ENCODE assay signal across 11 cellular contexts in the genomic region with DNA sequence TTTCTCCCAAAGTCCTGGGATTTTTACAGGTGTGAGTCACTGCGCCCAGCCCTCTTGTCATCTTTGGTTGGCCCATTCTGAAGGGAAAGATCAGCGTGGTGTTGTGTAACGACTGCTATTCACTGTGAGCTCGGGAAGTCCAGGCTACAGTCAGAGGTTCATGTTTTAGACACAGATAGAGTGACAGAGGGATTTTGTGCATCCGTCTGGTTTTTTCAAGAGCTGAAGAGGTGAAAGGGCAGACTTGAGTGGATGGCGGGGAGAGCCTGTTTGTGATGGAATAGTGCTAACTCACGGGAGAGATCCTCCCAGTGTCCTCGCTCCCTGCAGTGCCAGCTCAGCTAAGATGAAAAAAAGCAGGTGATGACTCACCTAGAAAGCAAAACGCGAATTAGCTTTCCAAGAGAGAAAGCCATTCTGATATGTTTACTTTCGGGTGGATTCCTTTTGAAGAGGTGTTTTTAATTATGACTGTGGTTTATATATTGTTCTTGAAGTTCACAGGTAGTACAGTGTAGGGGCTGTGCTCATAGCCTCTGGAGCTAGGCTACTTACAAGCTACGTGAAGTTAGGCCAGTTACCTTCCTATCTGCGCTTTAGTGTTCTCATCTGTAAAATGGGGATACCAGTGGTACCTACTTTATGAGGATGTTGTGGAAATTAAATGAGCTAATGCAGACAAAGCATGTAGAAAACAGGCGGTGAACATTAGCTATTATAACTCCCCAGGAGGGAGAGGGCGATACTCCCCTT.
DNase-seq lines count a peak whose midpoint lies in the region; ATAC-seq and TF ChIP-seq lines count a peak whose summit lies in the region.
"Had no signal": no experiment of that assay in that cellular context is flagged by ENCODE, and none has a peak within 500 bp of the region (broad histone marks: within the 10 kb centered on the region; RNA-seq: fewer than 3 reads in every experiment).

No MANE protein-coding gene starts in this region.

- intact Hi-C loops in gastrocnemius medialis (cut with DNase I; ENCODE audit: low total_unique reads) = no loop called here

- no peaks in the 10 kb centered on the region for H3K4me1 ChIP-seq in gastrocnemius medialis
- H3K4me1 ChIP-seq: parathyroid adenoma had no signal

- no peak overlapping the region for H3K27ac Mint-ChIP-seq in activated naive CD8-positive, alpha-beta T cell treated with anti-CD3 and anti-CD28 coated beads for 36 hours
- H3K27ac Mint-ChIP-seq: CD4-positive, CD25-positive, alpha-beta regulatory T cell had no signal

- no peak for ATAC-seq in gastrocnemius medialis

- in situ Hi-C loops in gastrocnemius medialis (cut with MboI; ENCODE audit: low sequenced_read_pairs in 4 of 4) = no loop called here

- no peaks in the 10 kb centered on the region for H3K4me1 Mint-ChIP-seq in activated naive CD8-positive, alpha-beta T cell treated with anti-CD3 and anti-CD28 coated beads for 36 hours
- H3K4me1 Mint-ChIP-seq: CD4-positive, CD25-positive, alpha-beta regulatory T cell had no signal

- H3K36me3 Mint-ChIP-seq in activated naive CD8-positive, alpha-beta T cell treated with anti-CD3 and anti-CD28 coated beads for 36 hours = no peaks in the 10 kb centered on the region
- H3K36me3 Mint-ChIP-seq: CD4-positive, CD25-positive, alpha-beta regulatory T cell; stimulated activated naive B cell treated with anti-CD40 and anti-IgM and Interleukin-4, amounts not matched to agents 10 μg/mL and 1 μg/mL and 100 μg/mL, for 72 hours had no signal

- TF ChIP-seq POLR2A in gastrocnemius medialis (IDR thresholded peaks at IDR 0.05) = no peak

- peak; percentile 54 for DNase-seq in AG20443 (ENCODE audit: low spot score)
- DNase-seq in RPMI7951 (ENCODE audit: low read depth) = peak; percentile 78
- DNase-seq in fibroblast of villous mesenchyme (ENCODE audit: low read depth) = peak; percentile 45
- no peak for DNase-seq in OCI-M1 (lab: John Stamatoyannopoulos, UW)
- no peak for DNase-seq in gastrocnemius medialis
- no peak for DNase-seq in occipital lobe (lab: John Stamatoyannopoulos, UW)
- no peak for DNase-seq in activated naive CD8-positive, alpha-beta T cell treated with anti-CD3 and anti-CD28 coated beads for 36 hours
- DNase-seq: CD4-positive, CD25-positive, alpha-beta regulatory T cell; stimulated activated naive B cell treated with anti-CD40 and anti-IgM and Interleukin-4, amounts not matched to agents 10 μg/mL and 1 μg/mL and 100 μg/mL, for 72 hours had no signal

- no peak for TF ChIP-seq RAD21 in Ishikawa (IDR thresholded peaks at IDR 0.05; ENCODE audit: low read depth)

- no peaks in the 10 kb centered on the region for H3K9me3 ChIP-seq in gastrocnemius medialis

- H3K27ac ChIP-seq in gastrocnemius medialis = no peak overlapping the region
- H3K27ac ChIP-seq: parathyroid adenoma had no signal

- no peaks in the 10 kb centered on the region for H3K9me3 Mint-ChIP-seq in activated naive CD8-positive, alpha-beta T cell treated with anti-CD3 and anti-CD28 coated beads for 36 hours

- H3K4me3 ChIP-seq in fibroblast of villous mesenchyme (ENCODE audit: low read depth, low read length) (no peak overlapping the region), gastrocnemius medialis (no peak overlapping the region)

- no peak for TF ChIP-seq EP300 in Ishikawa (IDR thresholded peaks at IDR 0.05; ENCODE audit: borderline replicate concordance)

- no peaks in the 10 kb centered on the region for H3K36me3 ChIP-seq in gastrocnemius medialis

- no peaks in the 10 kb centered on the region for H3K27me3 ChIP-seq in gastrocnemius medialis

- H3K27me3 Mint-ChIP-seq in activated naive CD8-positive, alpha-beta T cell treated with anti-CD3 and anti-CD28 coated beads for 36 hours = peaks cover 14% of the 10 kb centered on the region

- no peak for TF ChIP-seq CTCF in fibroblast of villous mesenchyme (IDR thresholded peaks at IDR 0.05; ENCODE audit: insufficient read depth, low read depth, low read length)
- TF ChIP-seq CTCF in gastrocnemius medialis (IDR thresholded peaks at IDR 0.05 in 4 of 5, conservative IDR thresholded peaks at IDR 0.05 in 1 of 5) = no peak

- no peak overlapping the region for H3K4me3 Mint-ChIP-seq in activated naive CD8-positive, alpha-beta T cell treated with anti-CD3 and anti-CD28 coated beads for 36 hours
- H3K4me3 Mint-ChIP-seq: CD4-positive, CD25-positive, alpha-beta regulatory T cell; stimulated activated naive B cell treated with anti-CD40 and anti-IgM and Interleukin-4, amounts not matched to agents 10 μg/mL and 1 μg/mL and 100 μg/mL, for 72 hours had no signal

TF ChIP-seq in Ishikawa, 13 proteins besides CTCF, POLR2A, EP300 and RAD21:
- TF ChIP-seq NFIC (IDR thresholded peaks at IDR 0.05) (0 out of 2 replicates have a peak, but pooled peaks have one; percentile 13), YY1 (IDR thresholded peaks at IDR 0.05; ENCODE audit: low read depth) (no peak)

Comparison
In these comparisons a context has a peak if more than half of its experiments do, and no peak if none do; other contexts are left out.
1. DNase-seq: peak in AG20443 (single experiment), RPMI7951 (single experiment) and fibroblast of villous mesenchyme (single experiment); none in OCI-M1 (single experiment), gastrocnemius medialis (0 of 2), occipital lobe (single experiment) and activated naive CD8-positive, alpha-beta T cell treated with anti-CD3 and anti-CD28 coated beads for 36 hours (single experiment).